ENCODE assay signal across 19 cellular contexts in the genomic region with DNA sequence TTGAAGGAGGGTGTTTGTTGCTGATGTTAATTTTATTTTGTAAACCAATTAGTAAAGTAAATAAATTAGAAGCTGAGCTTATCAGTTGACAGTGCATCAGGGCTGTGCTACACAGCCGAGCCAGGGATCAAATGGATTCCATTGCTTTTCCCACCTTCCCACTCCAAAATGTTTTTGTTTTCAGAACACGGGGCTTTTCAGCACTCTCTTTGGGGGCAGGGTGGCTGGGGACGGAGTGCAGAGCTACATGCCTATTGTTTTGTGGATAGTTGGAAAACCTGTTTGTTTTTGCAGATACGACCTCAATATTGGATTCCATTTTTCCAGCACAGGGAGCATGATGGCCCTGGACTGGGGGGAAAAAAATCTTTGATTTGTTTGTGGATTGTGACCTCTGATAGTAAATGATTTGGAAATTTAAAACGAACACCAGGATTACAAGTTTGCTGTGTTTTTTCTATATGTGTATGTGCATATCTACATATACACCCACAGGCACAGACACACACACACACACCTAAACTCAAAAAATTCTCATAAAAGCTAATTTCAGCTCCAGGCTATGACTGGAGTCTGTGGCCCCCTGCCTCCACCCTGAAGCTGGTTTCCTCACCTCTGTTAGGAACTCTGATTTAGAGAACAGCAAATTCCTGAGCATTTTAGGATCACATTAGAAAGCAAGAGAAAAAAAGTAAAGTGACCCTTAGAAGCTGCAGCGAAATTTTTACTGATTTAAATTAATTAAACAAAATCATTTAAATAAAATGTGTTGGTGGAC.
"Had no signal": no experiment of that assay in that cellular context is flagged by ENCODE, and none has a peak within 500 bp of the region (broad histone marks: within the 10 kb centered on the region; RNA-seq: fewer than 3 reads in every experiment).

No MANE protein-coding gene starts in this region.

- H3K4me3 ChIP-seq: left ventricle myocardium inferior, spleen had no signal

- H3K9me3 Mint-ChIP-seq: activated CD8-positive, alpha-beta T cell treated with anti-CD3 and anti-CD28 coated beads for 36 hours; activated naive CD8-positive, alpha-beta T cell treated with anti-CD3 and anti-CD28 coated beads, Interleukin-2, amount 50 U/mL, for 24 hours; activated T-cell treated with anti-CD3 and anti-CD28 coated beads, Interleukin-2, amount 50 U/mL, for 4 hours had no signal

- H2AFZ ChIP-seq: parathyroid adenoma had no signal

- H3K9me3 ChIP-seq: left ventricle myocardium inferior had no signal

- H3K4me3 Mint-ChIP-seq: activated CD8-positive, alpha-beta T cell treated with anti-CD3 and anti-CD28 coated beads for 36 hours; activated naive CD4-positive, alpha-beta T cell treated with anti-CD3 and anti-CD28 coated beads, Interleukin-2, amount 10 ng/mL, durations not matched to agents 7 days and 5 days; activated naive CD8-positive, alpha-beta T cell treated with anti-CD3 and anti-CD28 coated beads, Interleukin-2, amount 50 U/mL, for 24 hours; activated T-cell treated with anti-CD3 and anti-CD28 coated beads, Interleukin-2, amount 50 U/mL, for 4 hours; stimulated activated memory B cell treated with anti-CD40 and anti-IgM and Interleukin-4, amounts not matched to agents 10 μg/mL and 1 μg/mL and 100 μg/mL, for 72 hours had no signal

- H3K36me3 Mint-ChIP-seq: activated naive CD4-positive, alpha-beta T cell treated with anti-CD3 and anti-CD28 coated beads, Interleukin-2, amount 10 ng/mL, durations not matched to agents 7 days and 5 days; brain; stimulated activated memory B cell treated with anti-CD40 and anti-IgM and Interleukin-4, amounts not matched to agents 10 μg/mL and 1 μg/mL and 100 μg/mL, for 72 hours had no signal

- H3K9ac ChIP-seq: parathyroid adenoma had no signal

- DNase-seq: activated CD4-positive, alpha-beta T cell treated with anti-CD3 and anti-CD28 coated beads for 48 hours; activated CD4-positive, CD25-positive, alpha-beta regulatory T cell; activated CD8-positive, alpha-beta memory T cell treated with anti-CD3 and anti-CD28 coated beads, Interleukin-2, amount 50 U/mL, for 4 hours; activated CD8-positive, alpha-beta T cell treated with anti-CD3 and anti-CD28 coated beads for 36 hours; activated naive CD4-positive, alpha-beta T cell treated with anti-CD3 and anti-CD28 coated beads, Interleukin-2, amount 10 ng/mL, durations not matched to agents 7 days and 5 days; activated naive CD8-positive, alpha-beta T cell treated with anti-CD3 and anti-CD28 coated beads, Interleukin-2, amount 50 U/mL, for 24 hours; activated T-cell treated with anti-CD3 and anti-CD28 coated beads, Interleukin-2, amount 50 U/mL, for 4 hours; anterior cingulate cortex; caudate nucleus; hypothalamus; kidney glomerular epithelial cell; left ventricle myocardium inferior; mammary epithelial cell; spleen; stimulated activated CD4-positive, alpha-beta T cell treated with anti-CD3 and anti-CD28 coated beads, Interleukin-4, amount 100 ng/mL, for 4 hours had no signal

- H3K27ac Mint-ChIP-seq: activated CD8-positive, alpha-beta T cell treated with anti-CD3 and anti-CD28 coated beads for 36 hours; activated naive CD4-positive, alpha-beta T cell treated with anti-CD3 and anti-CD28 coated beads, Interleukin-2, amount 10 ng/mL, durations not matched to agents 7 days and 5 days; activated naive CD8-positive, alpha-beta T cell treated with anti-CD3 and anti-CD28 coated beads, Interleukin-2, amount 50 U/mL, for 24 hours; stimulated activated memory B cell treated with anti-CD40 and anti-IgM and Interleukin-4, amounts not matched to agents 10 μg/mL and 1 μg/mL and 100 μg/mL, for 72 hours had no signal

- ATAC-seq: activated CD8-positive, alpha-beta T cell treated with anti-CD3 and anti-CD28 coated beads for 36 hours; activated naive CD8-positive, alpha-beta T cell treated with anti-CD3 and anti-CD28 coated beads, Interleukin-2, amount 50 U/mL, for 24 hours; activated T-cell treated with anti-CD3 and anti-CD28 coated beads, Interleukin-2, amount 50 U/mL, for 4 hours; sciatic nerve; stimulated activated memory B cell treated with anti-CD40 and anti-IgM and Interleukin-4, amounts not matched to agents 10 μg/mL and 1 μg/mL and 100 μg/mL, for 72 hours had no signal

- H3K27ac ChIP-seq: left ventricle myocardium inferior, parathyroid adenoma, spleen had no signal

- H3K79me2 ChIP-seq: parathyroid adenoma had no signal

- H3K4me1 ChIP-seq: left ventricle myocardium inferior, parathyroid adenoma, spleen had no signal

- H3K4me1 Mint-ChIP-seq: activated naive CD4-positive, alpha-beta T cell treated with anti-CD3 and anti-CD28 coated beads, Interleukin-2, amount 10 ng/mL, durations not matched to agents 7 days and 5 days; activated naive CD8-positive, alpha-beta T cell treated with anti-CD3 and anti-CD28 coated beads, Interleukin-2, amount 50 U/mL, for 24 hours; stimulated activated memory B cell treated with anti-CD40 and anti-IgM and Interleukin-4, amounts not matched to agents 10 μg/mL and 1 μg/mL and 100 μg/mL, for 72 hours had no signal

- H3K36me3 ChIP-seq: left ventricle myocardium inferior, spleen had no signal
